Comparison of ENCODE assay signal across 26 cellular contexts in the genomic region with DNA sequence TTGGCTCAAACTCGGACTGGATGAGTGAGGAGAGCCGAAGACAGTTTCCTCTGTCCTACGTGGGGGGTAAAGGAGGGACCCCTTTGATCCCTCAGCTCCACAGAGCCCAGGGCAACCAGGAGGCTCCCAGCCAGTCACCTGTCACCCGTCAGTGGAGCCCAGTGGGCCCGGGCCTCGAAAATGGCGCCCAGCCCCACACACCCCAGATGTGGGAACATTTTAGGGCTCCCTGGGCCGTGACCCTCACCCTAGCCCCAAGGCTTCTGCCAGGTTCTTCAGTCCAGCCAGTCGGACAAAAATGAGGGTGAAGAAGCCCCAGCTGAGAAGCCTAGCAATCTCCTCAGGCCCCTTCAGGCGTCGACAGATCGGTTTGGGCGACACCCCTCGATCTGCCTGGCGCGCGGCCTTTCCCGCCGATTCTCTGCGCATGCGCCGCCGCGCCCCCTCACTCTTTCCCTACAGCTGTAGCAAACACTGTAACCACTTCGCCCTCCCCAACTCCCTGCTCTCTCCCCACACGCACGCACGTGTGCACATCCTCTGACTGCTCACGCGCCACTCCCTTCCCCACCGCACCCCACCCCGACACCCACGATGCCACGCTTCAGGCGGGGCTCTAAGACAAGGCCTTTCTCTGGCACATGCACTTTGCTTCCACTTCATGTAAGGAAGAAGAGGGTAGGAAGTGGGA. TPM values are rescaled to one million over a fixed set of nuclear protein-coding genes. Genes with fewer than 3 reads are reported as not detected.
DNase-seq lines count a peak whose midpoint lies in the region; ATAC-seq, FAIRE-seq and TF ChIP-seq lines count a peak whose summit lies in the region.
"Had no signal": no experiment of that assay in that cellular context is flagged by ENCODE, and none has a peak within 500 bp of the region (broad histone marks: within the 10 kb centered on the region; RNA-seq: fewer than 3 reads in every experiment).

TSS of gene SLC6A16 (minus strand) at position 391 of the 691 bp plus-strand sequence. CDS start 13,844 bp downstream, outside the sequence.

- H3K4me1 Mint-ChIP-seq in stimulated activated naive CD8-positive, alpha-beta T cell treated with anti-CD3 and anti-CD28 coated beads, Interleukin-15, Interleukin-2, amounts not matched to agents 100 ng/mL and 50 ng/mL, for 24 hours (ENCODE audit: low read depth): peaks cover 36% of the 10 kb centered on the region
- H3K4me1 Mint-ChIP-seq in stimulated activated naive CD8-positive, alpha-beta T cell treated with anti-CD3 and anti-CD28 coated beads, Interleukin-15, amount 100 ng/mL, for 72 hours: peaks cover 31% of the 10 kb centered on the region
- H3K4me1 Mint-ChIP-seq in activated T-helper 1 cell treated with anti-CD3 and anti-CD28 coated beads, Interleukin-12 subunit alpha, Interleukin-12 subunit beta, Interleukin-2, Interleukin-4 antibody, amounts not matched to agents 30 ng/mL and 10 ng/mL and 1 ng/mL, durations not matched to agents 14 hours and 24 hours and 36 hours (ENCODE audit: low read depth): peaks cover 21% of the 10 kb centered on the region

- H3K27ac Mint-ChIP-seq in stimulated activated naive CD8-positive, alpha-beta T cell treated with anti-CD3 and anti-CD28 coated beads, Interleukin-15, Interleukin-2, amounts not matched to agents 100 ng/mL and 50 ng/mL, for 24 hours: peak within 1 kb of the TSS; percentile 48
- no peak within 1 kb of the TSS for H3K27ac Mint-ChIP-seq in stimulated activated naive CD8-positive, alpha-beta T cell treated with anti-CD3 and anti-CD28 coated beads, Interleukin-15, amount 100 ng/mL, for 72 hours
- no peak within 1 kb of the TSS for H3K27ac Mint-ChIP-seq in activated T-helper 1 cell treated with anti-CD3 and anti-CD28 coated beads, Interleukin-12 subunit alpha, Interleukin-12 subunit beta, Interleukin-2, Interleukin-4 antibody, amounts not matched to agents 30 ng/mL and 10 ng/mL and 1 ng/mL, durations not matched to agents 14 hours and 24 hours and 36 hours
- H3K27ac Mint-ChIP-seq: activated T-helper 17 cell treated with anti-CD3 and anti-CD28 coated beads, Interleukin-2, amount 50 U/mL, for 72 hours; CD4-positive, CD25-positive, alpha-beta regulatory T cell; GM23338 had no signal

- H2AFZ ChIP-seq in K562 (ENCODE audit: low read depth, low read length): no peak within 1 kb of the TSS; the same call in 1 of the 2 replicates
- H2AFZ ChIP-seq: GM23338 had no signal

- POLR2A ChIA-PET in K562 (lab: Yijun Ruan, JAX): interaction anchor here (0.5 kb wide), 1 partner anchor 332 kb away, joined by 3 read pairs; the partner anchor contains the start of gene GYS1

- CTCF ChIA-PET in K562 (lab: Yijun Ruan, JAX; ENCODE audit: low intra/inter-chr PET ratio): no interaction called here

- no peak within 1 kb of the TSS for H3K4me2 ChIP-seq in K562 (ENCODE audit: insufficient read depth, low read length)
- H3K4me2 ChIP-seq: GM23338, SK-N-SH had no signal

- no peaks in the 10 kb centered on the region for H3K27me3 ChIP-seq in K562 (ENCODE audit: control insufficient read depth in 2 of 2, insufficient read depth in 2 of 2, low read length in 2 of 2)
- no peaks in the 10 kb centered on the region for H3K27me3 ChIP-seq in brain microvascular endothelial cell (replicated peaks)
- H3K27me3 ChIP-seq: adrenal gland, breast epithelium had no signal

- no peaks in the 10 kb centered on the region for H3K79me2 ChIP-seq in K562 (ENCODE audit: control insufficient read depth, insufficient read depth, low read length)

- no peak for FAIRE-seq in K562 (lab: Jason Lieb, UNC)
- FAIRE-seq: G401.6 had no signal

- BruUV-seq in K562 (replicated peaks; lab: Mats Ljungman, UMichigan): no TSS peak

- H3K9me1 ChIP-seq in K562 (ENCODE audit: control insufficient read depth, insufficient read depth, low read length): no peaks in the 10 kb centered on the region

- no peaks in the 10 kb centered on the region for H3K27me3 Mint-ChIP-seq in stimulated activated naive CD8-positive, alpha-beta T cell treated with anti-CD3 and anti-CD28 coated beads, Interleukin-15, Interleukin-2, amounts not matched to agents 100 ng/mL and 50 ng/mL, for 24 hours
- no peaks in the 10 kb centered on the region for H3K27me3 Mint-ChIP-seq in stimulated activated naive CD8-positive, alpha-beta T cell treated with anti-CD3 and anti-CD28 coated beads, Interleukin-15, amount 100 ng/mL, for 72 hours
- no peaks in the 10 kb centered on the region for H3K27me3 Mint-ChIP-seq in activated T-helper 1 cell treated with anti-CD3 and anti-CD28 coated beads, Interleukin-12 subunit alpha, Interleukin-12 subunit beta, Interleukin-2, Interleukin-4 antibody, amounts not matched to agents 30 ng/mL and 10 ng/mL and 1 ng/mL, durations not matched to agents 14 hours and 24 hours and 36 hours (ENCODE audit: insufficient read depth)
- H3K27me3 Mint-ChIP-seq: activated T-helper 17 cell treated with anti-CD3 and anti-CD28 coated beads, Interleukin-2, amount 50 U/mL, for 72 hours had no signal

- 77% methylated on average over 28 of the region's 35 CpGs for WGBS in K562 (ENCODE audit: insufficient coverage, low coverage, missing lambda C conversion rate)

- intact Hi-C loops in K562 (cut with micrococcal nuclease): no loop called here
- intact Hi-C loops in activated T-helper 1 cell treated with anti-CD3 and anti-CD28 coated beads, Interleukin-12 subunit alpha, Interleukin-12 subunit beta, Interleukin-2, Interleukin-4 antibody, amounts not matched to agents 30 ng/mL and 10 ng/mL and 1 ng/mL, durations not matched to agents 14 hours and 24 hours and 36 hours (cut with micrococcal nuclease): no loop called here

- TF ChIP-seq CTCF in K562 (IDR thresholded peaks at IDR 0.05 in 2 of 3, conservative IDR thresholded peaks at IDR 0.05 in 1 of 3; ENCODE audit: insufficient read depth in 2 of 3, low read depth in 1 of 3, low read length in 3 of 3): no peak
- TF ChIP-seq CTCF in brain microvascular endothelial cell (IDR thresholded peaks at IDR 0.05; ENCODE audit: low read depth, low read length, missing control alignments): no peak

- no peak for TF ChIP-seq RAD21 in K562 (CRISPR knock-in tag; conservative IDR thresholded peaks at IDR 0.05 in 1 of 2, IDR thresholded peaks at IDR 0.05 in 1 of 2)

- no peak within 1 kb of the TSS for H3K9ac ChIP-seq in K562 (ENCODE audit: insufficient read depth in 1 of 2, low read depth in 2 of 2, low read length in 2 of 2)
- H3K9ac ChIP-seq: SK-N-SH had no signal

- H3K4me3 ChIP-seq in K562 (no peak within 1 kb of the TSS), brain microvascular endothelial cell (ENCODE audit: low read depth, low read length) (no peak within 1 kb of the TSS)
- H3K4me3 ChIP-seq: adrenal gland, breast epithelium, GM23338, thoracic aorta had no signal

- TF ChIP-seq EP300 in K562 (IDR thresholded peaks at IDR 0.05; ENCODE audit: low read length): no peak

- peaks cover 25% of the 10 kb centered on the region for H3K36me3 Mint-ChIP-seq in stimulated activated naive CD8-positive, alpha-beta T cell treated with anti-CD3 and anti-CD28 coated beads, Interleukin-15, Interleukin-2, amounts not matched to agents 100 ng/mL and 50 ng/mL, for 24 hours (ENCODE audit: low read depth)
- H3K36me3 Mint-ChIP-seq in activated T-helper 1 cell treated with anti-CD3 and anti-CD28 coated beads, Interleukin-12 subunit alpha, Interleukin-12 subunit beta, Interleukin-2, Interleukin-4 antibody, amounts not matched to agents 30 ng/mL and 10 ng/mL and 1 ng/mL, durations not matched to agents 14 hours and 24 hours and 36 hours (ENCODE audit: low read depth): peaks cover 2% of the 10 kb centered on the region

- ATAC-seq in stimulated activated naive CD8-positive, alpha-beta T cell treated with anti-CD3 and anti-CD28 coated beads, Interleukin-15, amount 100 ng/mL, for 72 hours: no peak
- ATAC-seq in K562: no peak
- no peak for ATAC-seq in HG03097 (IDR thresholded peaks at IDR 0.05; ENCODE audit: low FRiP score, unreplicated experiment)
- ATAC-seq: activated T-helper 17 cell treated with anti-CD3 and anti-CD28 coated beads, Interleukin-2, amount 50 U/mL, for 72 hours; GM23338 had no signal

- H3K4me1 ChIP-seq in K562 (replicated peaks in 1 of 2; ENCODE audit: control insufficient read depth in 2 of 2, insufficient read depth in 2 of 2, low read length in 2 of 2): peaks cover under 1 to 18% of the 10 kb centered on the region in 2 experiments; a peak in 3 of 5 replicates
- H3K4me1 ChIP-seq: adrenal gland, breast epithelium had no signal

- no peaks in the 10 kb centered on the region for H3K36me3 ChIP-seq in K562 (ENCODE audit: control insufficient read depth, insufficient read depth, low read length)
- H3K36me3 ChIP-seq in brain microvascular endothelial cell (replicated peaks): no peaks in the 10 kb centered on the region
- H3K36me3 ChIP-seq: adrenal gland, breast epithelium, thoracic aorta had no signal

- H3K27ac ChIP-seq in K562 (ENCODE audit: extremely low read depth, low read depth, low read length) (no peak within 1 kb of the TSS), brain microvascular endothelial cell (no peak within 1 kb of the TSS)
- H3K27ac ChIP-seq: adrenal gland, breast epithelium, RWPE1, thoracic aorta had no signal

- in situ Hi-C loops in K562 (cut with MboI) (no loop called here), brain microvascular endothelial cell (cut with HindIII; ENCODE audit: low pct_ligation_motif_present, low sequenced_read_pairs) (no loop called here)

- no peaks in the 10 kb centered on the region for H4K20me1 ChIP-seq in K562 (replicated peaks; ENCODE audit: control insufficient read depth, insufficient read depth, low read length)

- no peak within 1 kb of the TSS for H3K4me3 Mint-ChIP-seq in stimulated activated naive CD8-positive, alpha-beta T cell treated with anti-CD3 and anti-CD28 coated beads, Interleukin-15, Interleukin-2, amounts not matched to agents 100 ng/mL and 50 ng/mL, for 24 hours
- H3K4me3 Mint-ChIP-seq in stimulated activated naive CD8-positive, alpha-beta T cell treated with anti-CD3 and anti-CD28 coated beads, Interleukin-15, amount 100 ng/mL, for 72 hours: no peak within 1 kb of the TSS
- H3K4me3 Mint-ChIP-seq in activated T-helper 1 cell treated with anti-CD3 and anti-CD28 coated beads, Interleukin-12 subunit alpha, Interleukin-12 subunit beta, Interleukin-2, Interleukin-4 antibody, amounts not matched to agents 30 ng/mL and 10 ng/mL and 1 ng/mL, durations not matched to agents 14 hours and 24 hours and 36 hours: no peak within 1 kb of the TSS
- H3K4me3 Mint-ChIP-seq: activated T-helper 17 cell treated with anti-CD3 and anti-CD28 coated beads, Interleukin-2, amount 50 U/mL, for 72 hours; CD4-positive, CD25-positive, alpha-beta regulatory T cell; GM23338 had no signal

- TF ChIP-seq POLR2A in K562 (conservative IDR thresholded peaks at IDR 0.05): no peak

- H3K9me3 ChIP-seq in K562 (replicated peaks; ENCODE audit: control insufficient read depth, insufficient read depth, low read depth, low read length): no peaks in the 10 kb centered on the region
- H3K9me3 ChIP-seq: adrenal gland had no signal

- no peaks in the 10 kb centered on the region for H3K9me3 Mint-ChIP-seq in stimulated activated naive CD8-positive, alpha-beta T cell treated with anti-CD3 and anti-CD28 coated beads, Interleukin-15, Interleukin-2, amounts not matched to agents 100 ng/mL and 50 ng/mL, for 24 hours
- no peaks in the 10 kb centered on the region for H3K9me3 Mint-ChIP-seq in stimulated activated naive CD8-positive, alpha-beta T cell treated with anti-CD3 and anti-CD28 coated beads, Interleukin-15, amount 100 ng/mL, for 72 hours
- H3K9me3 Mint-ChIP-seq in activated T-helper 1 cell treated with anti-CD3 and anti-CD28 coated beads, Interleukin-12 subunit alpha, Interleukin-12 subunit beta, Interleukin-2, Interleukin-4 antibody, amounts not matched to agents 30 ng/mL and 10 ng/mL and 1 ng/mL, durations not matched to agents 14 hours and 24 hours and 36 hours: peaks cover 3% of the 10 kb centered on the region

- DNase-seq in stimulated activated naive CD8-positive, alpha-beta T cell treated with anti-CD3 and anti-CD28 coated beads, Interleukin-15, amount 100 ng/mL, for 72 hours: no peak
- no peak for DNase-seq in K562 (ENCODE audit: extremely low read depth in 1 of 4, low spot score in 3 of 4)
- peak; percentile 88 for DNase-seq in mesenteric fat pad (ENCODE audit: low spot score)
- no peak for DNase-seq in activated T-cell treated with anti-CD3 and anti-CD28 coated beads for 4 hours
- no peak for DNase-seq in brain microvascular endothelial cell
- no peak for DNase-seq in activated T-helper 1 cell treated with anti-CD3 and anti-CD28 coated beads, Interleukin-12 subunit alpha, Interleukin-12 subunit beta, Interleukin-2, Interleukin-4 antibody, amounts not matched to agents 30 ng/mL and 10 ng/mL and 1 ng/mL, durations not matched to agents 14 hours and 24 hours and 36 hours (ENCODE audit: low spot score)
- DNase-seq: activated CD4-positive, CD25-positive, alpha-beta regulatory T cell treated with anti-CD3 and anti-CD28 coated beads, Interleukin-2, amount 50 U/mL, for 72 hours; CD4-positive, CD25-positive, alpha-beta regulatory T cell; dermis blood vessel endothelial cell; KG1; NCI-H2081; NK-92 treated with Interleukin-12 subunit alpha and Interleukin-12 subunit beta, amount 100 ng/mL, for 24 hours; occipital lobe; right cardiac atrium; SK-N-SH; T-helper 9 cell had no signal

RNA-seq across cellular contexts. Expression of gene SLC6A16, which starts in this region (rescaled TPM):
- 2.9 and 6.2 TPM in 2 replicates for total RNA-seq in K562 (2011; cell fraction: chromatin; rRNA removed; ENCODE audit: low replicate concordance)
- total RNA-seq in K562 (2011; cell fraction: nucleolus; rRNA removed): 2.0 and 2.6 TPM in 2 replicates
- total RNA-seq in K562 (2011; cell fraction: nucleoplasm; rRNA removed): 3.0 and 3.2 TPM in 2 replicates
- total RNA-seq in K562 (2014; rRNA removed) (0.05 TPM in 1 of 2 replicates, not detected in the other), K562 (2014; rRNA removed; fragmentation: Illumina TruSeq; extraction: Trizol) (0.35 and 0.36 TPM in 2 replicates), K562 (2015; rRNA removed; fragmentation: Illumina TruSeq; extraction: Trizol) (0.15 and 0.22 TPM in 2 replicates), K562 (2021) (0.67 and 0.95 TPM in 2 replicates), mesenteric fat pad (3.1 TPM)
- polyA plus RNA-seq in K562 (2011; rRNA removed) (0.37 and 0.52 TPM in 2 replicates), K562 (2014; fragmentation: Illumina TruSeq; extraction: Trizol) (0.09 and 0.48 TPM in 2 replicates), K562 (2014; fragmentation: Nextera tagmentation; extraction: Ambion mirVana) (under 1 TPM; 0.35 to 0.46 TPM), K562 (2014; rRNA removed) (0.66 and 0.80 TPM in 2 replicates)
- polyA plus RNA-seq in K562 (2011; cell fraction: cytosol; rRNA removed): 0.27 and 0.30 TPM in 2 replicates
- polyA plus RNA-seq in K562 (2011; cell fraction: nucleus; rRNA removed): 1.4 and 1.6 TPM in 2 replicates
- polyA plus RNA-seq in K562 (2012): 0.37 and 0.76 TPM in 2 replicates
- 0.27 and 1.1 TPM in 2 replicates for polyA minus RNA-seq in K562 (2011; rRNA and poly(A)+ RNA removed)
- polyA minus RNA-seq in K562 (2011; cell fraction: cytosol; rRNA and poly(A)+ RNA removed): 0.38 TPM in 1 of 2 replicates, not detected in the other
- 0.40 and 0.44 TPM in 2 replicates for polyA minus RNA-seq in K562 (2011; cell fraction: nucleus; rRNA and poly(A)+ RNA removed)
- total RNA-seq in activated T-helper 1 cell treated with anti-CD3 and anti-CD28 coated beads, Interleukin-12 subunit alpha, Interleukin-12 subunit beta, Interleukin-2, Interleukin-4 antibody, amounts not matched to agents 30 ng/mL and 10 ng/mL and 1 ng/mL, durations not matched to agents 14 hours and 24 hours and 36 hours: 0.44 and 1.5 TPM in 2 replicates
- total RNA-seq: fibroblast of villous mesenchyme, occipital lobe had no signal
